ENCODE assay signal across 8 cellular contexts in the genomic region with DNA sequence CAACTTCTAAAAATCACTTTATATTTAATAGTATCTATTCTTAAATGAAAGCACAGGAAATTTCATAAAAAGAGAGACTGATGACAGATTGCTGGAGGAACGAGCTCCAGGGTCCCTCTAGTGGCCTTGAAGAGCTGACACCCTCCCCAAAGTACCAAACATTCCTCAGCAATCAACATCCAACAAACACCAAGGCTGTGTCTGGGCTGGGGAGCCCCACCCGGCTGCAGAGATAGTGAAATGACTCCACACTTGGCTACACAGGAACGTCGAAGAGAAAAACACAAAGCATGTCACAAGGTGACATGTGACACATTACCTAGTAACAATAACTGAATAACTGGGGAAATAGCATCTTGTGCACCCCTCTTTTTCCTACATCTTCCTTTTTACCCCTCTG. TPM values are rescaled to one million over a fixed set of nuclear protein-coding genes. Genes with fewer than 3 reads are reported as not detected.
A peak's percentile ranks its signal among the peaks of the same experiment; 100 is the strongest.
DNase-seq lines count a peak whose midpoint lies in the region; ATAC-seq and TF ChIP-seq lines count a peak whose summit lies in the region.

No MANE protein-coding gene starts in this region.

- H3K27ac Mint-ChIP-seq in activated B cell treated with CpG ODN at 0.5 μM for 24 hours (no peak overlapping the region), progenitor cell of endocrine pancreas (no peak overlapping the region)

- H3K9me3 Mint-ChIP-seq in activated B cell treated with CpG ODN at 0.5 μM for 24 hours (no peaks in the 10 kb centered on the region), progenitor cell of endocrine pancreas (ENCODE audit: low read depth) (peaks cover under 1% of the 10 kb centered on the region)

- CTCF ChIA-PET in HCT116 (lab: Charles Lee) (interaction anchor here (0.6 to 2.0 kb wide), 9 partner anchors 8 to 131 kb away, joined by 3 to 6 read pairs (median 4); no protein-coding TSS in a partner anchor), activated B cell treated with CpG ODN at 0.5 μM for 24 hours (lab: Charles Lee) (interaction anchor here (0.9 to 1.4 kb wide), 9 partner anchors 9 to 1162 kb away, joined by 3 to 5 read pairs (median 3); no protein-coding TSS in a partner anchor)

- ATAC-seq in HCT116 (peak; percentile 98), activated B cell treated with CpG ODN at 0.5 μM for 24 hours (ENCODE audit: low read depth) (peak; percentile 60)

- H3K4me1 ChIP-seq in HCT116 (ENCODE audit: control insufficient read depth in 1 of 2, insufficient read depth in 2 of 2, low read length in 2 of 2) = peaks cover 0 to 3% of the 10 kb centered on the region in 2 experiments; a peak in 1 of 4 replicates

- no peaks in the 10 kb centered on the region for H4K20me1 ChIP-seq in HCT116 (ENCODE audit: insufficient read depth)

- POLR2A ChIA-PET in HCT116 (lab: Charles Lee) = no interaction called here
- POLR2A ChIA-PET in activated B cell treated with CpG ODN at 0.5 μM for 24 hours (lab: Charles Lee) = no interaction called here

- DNase-seq in AG10803 (ENCODE audit: low read depth) (peak; percentile 61), HCT116 (ENCODE audit: low read depth, low spot score) (peak; percentile 32), Kasumi-1 (lab: John Stamatoyannopoulos, UW) (peak; percentile 59 to 81), activated B cell treated with CpG ODN at 0.5 μM for 24 hours (no peak), germinal center (ENCODE audit: low spot score) (peak; percentile 33), progenitor cell of endocrine pancreas (ENCODE audit: low spot score, unreplicated experiment) (peak; percentile 13), T-helper 9 cell (no peak)

- H3K27me3 Mint-ChIP-seq in activated B cell treated with CpG ODN at 0.5 μM for 24 hours (no peaks in the 10 kb centered on the region), progenitor cell of endocrine pancreas (no peaks in the 10 kb centered on the region)

- no peaks in the 10 kb centered on the region for H3K36me3 ChIP-seq in HCT116 (ENCODE audit: control insufficient read depth in 1 of 2, insufficient read depth in 2 of 2, low read length in 2 of 2)

- no peak overlapping the region for H2AFZ ChIP-seq in HCT116 (ENCODE audit: low read depth, low read length, poor library complexity, severe bottlenecking)

- TF ChIP-seq RAD21 in HCT116 (IDR thresholded peaks at IDR 0.05; ENCODE audit: low read depth) = peak; percentile 73

- H3K9ac ChIP-seq in HCT116 (ENCODE audit: low read length) = no peak overlapping the region

- H3K4me3 Mint-ChIP-seq in activated B cell treated with CpG ODN at 0.5 μM for 24 hours = no peak overlapping the region
- no peak overlapping the region for H3K4me3 Mint-ChIP-seq in progenitor cell of endocrine pancreas (ENCODE audit: low read depth)

- H3K4me1 Mint-ChIP-seq in activated B cell treated with CpG ODN at 0.5 μM for 24 hours (peaks cover 10% of the 10 kb centered on the region), progenitor cell of endocrine pancreas (ENCODE audit: low read depth) (peaks cover 7% of the 10 kb centered on the region)

- H3K4me3 ChIP-seq in AG10803 (ENCODE audit: low read length) (no peak overlapping the region), HCT116 (replicated peaks in 1 of 2; ENCODE audit: low read depth in 1 of 2, low read length in 2 of 2) (no peak overlapping the region)

- H3K9me3 ChIP-seq in HCT116 (ENCODE audit: control insufficient read depth in 1 of 2, insufficient read depth in 1 of 2, low read depth in 1 of 2, low read length in 2 of 2) = no peaks in the 10 kb centered on the region

- H3K4me2 ChIP-seq in HCT116 (ENCODE audit: low read length) = no peak overlapping the region

- TF ChIP-seq POLR2A in HCT116 (IDR thresholded peaks at IDR 0.05; ENCODE audit: borderline replicate concordance, extremely low read depth, insufficient read depth, insufficient read length) = no peak

- H3K27ac ChIP-seq in HCT116 (ENCODE audit: low read depth, low read length) = no peak overlapping the region

- H3K79me2 ChIP-seq in HCT116 (ENCODE audit: insufficient read depth, low read length) = no peaks in the 10 kb centered on the region

- no peaks in the 10 kb centered on the region for H3K9me2 ChIP-seq in HCT116 (ENCODE audit: insufficient read depth)

- no TSS peak for BruUV-seq in HCT116 (replicated peaks; lab: Mats Ljungman, UMichigan)

- intact Hi-C loops in HCT116 (cut with micrococcal nuclease) = no loop called here
- intact Hi-C loops in activated B cell treated with CpG ODN at 0.5 μM for 24 hours (cut with micrococcal nuclease) = loop anchor here (1.0 kb wide), 1 partner anchor 1130 kb away; no protein-coding TSS in a partner anchor

- H3K36me3 Mint-ChIP-seq in activated B cell treated with CpG ODN at 0.5 μM for 24 hours (ENCODE audit: low read depth) (peaks cover 3% of the 10 kb centered on the region), progenitor cell of endocrine pancreas (ENCODE audit: insufficient read depth) (no peaks in the 10 kb centered on the region)

- H3K27me3 ChIP-seq in HCT116 (ENCODE audit: insufficient read depth, low read length) = no peaks in the 10 kb centered on the region

- TF ChIP-seq CTCF in AG10803 (conservative IDR thresholded peaks at IDR 0.05; ENCODE audit: low read length) (peak; percentile 80), GM12872 (IDR thresholded peaks at IDR 0.05; ENCODE audit: insufficient read depth, low read depth, low read length) (peak; percentile 84), HCT116 (IDR thresholded peaks at IDR 0.05 in 2 of 3, conservative IDR thresholded peaks at IDR 0.05 in 1 of 3; ENCODE audit: borderline replicate concordance in 1 of 3, insufficient read depth in 1 of 3, low read depth in 2 of 3, low read length in 2 of 3) (peak; percentile 54 to 83 (median 82); a peak in 5 of 6 replicates), activated B cell treated with CpG ODN at 0.5 μM for 24 hours (IDR thresholded peaks at IDR 0.05) (no peak), progenitor cell of endocrine pancreas (IDR thresholded peaks at IDR 0.05; ENCODE audit: unreplicated experiment) (peak; percentile 75)

- RAD21 ChIA-PET in HCT116 (lab: Charles Lee; ENCODE audit: low non-redundant PET in 1 of 2, low total read pairs in 2 of 2, uncharacterized antibody in 2 of 2, unreplicated experiment in 2 of 2) = no interaction called here

TF ChIP-seq in HCT116, 20 proteins besides CTCF, POLR2A, EP300 and RAD21:
- TF ChIP-seq CBX3 (IDR thresholded peaks at IDR 0.05; ENCODE audit: low read depth) (0 out of 2 replicates have a peak, but pooled peaks have one; percentile 17), SRF (IDR thresholded peaks at IDR 0.05; ENCODE audit: low read depth) (no peak)

RNA-seq across cellular contexts. Expression of a gene that starts 45.6 kb away (rescaled TPM):
- total RNA-seq in HCT116 (2021; ENCODE audit: unreplicated experiment) = 13.2 TPM
- polyA plus RNA-seq in HCT116 (2012) = 4.8 and 7.6 TPM in 2 replicates
- total RNA-seq in activated B cell treated with CpG ODN at 0.5 μM for 24 hours = 17.9 and 18.1 TPM in 2 replicates
- total RNA-seq in progenitor cell of endocrine pancreas = 1.6 and 3.2 TPM in 2 replicates

Comparison
In these comparisons a context has a peak if more than half of its experiments do, and no peak if none do; other contexts are left out.
1. DNase-seq: peak in AG10803 (single experiment), HCT116 (single experiment), Kasumi-1 (2 of 2), germinal center (single experiment) and progenitor cell of endocrine pancreas (single experiment); none in activated B cell treated with CpG ODN at 0.5 μM for 24 hours (single experiment) and T-helper 9 cell (single experiment).